In genomic region chr1:6246497-6247295, GRCh38 we compare ENCODE assay signal across 1 cellular context.
TF ChIP-seq lines count a peak whose summit lies in the region.

No MANE protein-coding gene starts in this region.

TF ChIP-seq in K562, 482 proteins besides CTCF, POLR2A, EP300 and RAD21 (continued from another document and continues in another):
- no peak for TF ChIP-seq POLR2G (IDR thresholded peaks at IDR 0.05; ENCODE audit: low read depth, low read length)
- no peak for TF ChIP-seq ZSCAN29 (IDR thresholded peaks at IDR 0.05)
- TF ChIP-seq ZNF780A (CRISPR knock-in tag; IDR thresholded peaks at IDR 0.05): no peak
- no peak for TF ChIP-seq USF2 (CRISPR knock-in tag; IDR thresholded peaks at IDR 0.05)
- no peak for TF ChIP-seq NR2C1 (IDR thresholded peaks at IDR 0.05)
- no peak for TF ChIP-seq NR2C1 (tag; IDR thresholded peaks at IDR 0.05)
- TF ChIP-seq SREBF1 (IDR thresholded peaks at IDR 0.05; ENCODE audit: borderline replicate concordance, low read depth, low read length): no peak
- peak; percentile 82; the same call in 1 of the 2 replicates for TF ChIP-seq ZBTB7A (IDR thresholded peaks at IDR 0.05; ENCODE audit: borderline replicate concordance, control insufficient read depth, low read depth, low read length)
- no peak for TF ChIP-seq KDM5B (IDR thresholded peaks at IDR 0.05; ENCODE audit: insufficient replicate concordance, low read depth, low read length)
- TF ChIP-seq MYBL2 (IDR thresholded peaks at IDR 0.05; ENCODE audit: low read depth): no peak
- no peak for TF ChIP-seq MYBL2 (CRISPR knock-in tag; IDR thresholded peaks at IDR 0.05; ENCODE audit: borderline replicate concordance)
- TF ChIP-seq KDM4B (IDR thresholded peaks at IDR 0.05; ENCODE audit: borderline replicate concordance in 2 of 2, low read depth in 1 of 2): no peak
- peak; percentile 65; the same call in 1 of the 2 replicates for TF ChIP-seq ETV5 (CRISPR knock-in tag; IDR thresholded peaks at IDR 0.05; ENCODE audit: low read depth)
- TF ChIP-seq GMEB1 (CRISPR knock-in tag; IDR thresholded peaks at IDR 0.05): no peak
- peak; percentile 94 for TF ChIP-seq CC2D1A (IDR thresholded peaks at IDR 0.05)
- TF ChIP-seq ZNF263 (CRISPR knock-in tag; IDR thresholded peaks at IDR 0.05; ENCODE audit: borderline replicate concordance): no peak
- peak; percentile 51 for TF ChIP-seq CTCFL (IDR thresholded peaks at IDR 0.05; ENCODE audit: borderline replicate concordance, insufficient read depth, low read depth, low read length, poor library complexity, severe bottlenecking)
- TF ChIP-seq ELF4 (CRISPR knock-in tag; IDR thresholded peaks at IDR 0.05): no peak
- peak; percentile 90 for TF ChIP-seq ZNF740 (CRISPR knock-in tag; IDR thresholded peaks at IDR 0.05)
- no peak for TF ChIP-seq ZNF740 (tag; IDR thresholded peaks at IDR 0.05)
- no peak for TF ChIP-seq BCOR (IDR thresholded peaks at IDR 0.05)
- no peak for TF ChIP-seq SMAD3 (CRISPR knock-in tag; conservative IDR thresholded peaks at IDR 0.05)
- TF ChIP-seq NR4A1 (CRISPR knock-in tag; IDR thresholded peaks at IDR 0.05): no peak
- TF ChIP-seq NR4A1 (tag; IDR thresholded peaks at IDR 0.05): no peak
- peak; percentile 26; the same call in 1 of the 2 replicates for TF ChIP-seq CTBP1 (IDR thresholded peaks at IDR 0.05; ENCODE audit: borderline replicate concordance)
- TF ChIP-seq GATAD2A (IDR thresholded peaks at IDR 0.05): no peak
- peak; percentile 32; the same call in 1 of the 2 replicates for TF ChIP-seq NFIC (IDR thresholded peaks at IDR 0.05)
- no peak for TF ChIP-seq SIN3B (IDR thresholded peaks at IDR 0.05; ENCODE audit: low read depth)
- TF ChIP-seq MAX (CRISPR knock-in tag; IDR thresholded peaks at IDR 0.05): 0 out of 2 replicates have a peak, but pooled peaks have one; percentile 0
- TF ChIP-seq PKNOX1 (IDR thresholded peaks at IDR 0.05): no peak
- no peak for TF ChIP-seq ARID1B (IDR thresholded peaks at IDR 0.05)
- no peak for TF ChIP-seq SMAD2 (IDR thresholded peaks at IDR 0.05; ENCODE audit: low read depth, low read length)
- TF ChIP-seq CHAMP1 (IDR thresholded peaks at IDR 0.05): no peak
- no peak for TF ChIP-seq ZNF175 (CRISPR knock-in tag; IDR thresholded peaks at IDR 0.05; ENCODE audit: low read depth)
- TF ChIP-seq ARID2 (IDR thresholded peaks at IDR 0.05): peak; percentile 95
- TF ChIP-seq HSF4 (CRISPR knock-in tag; IDR thresholded peaks at IDR 0.05; ENCODE audit: borderline replicate concordance): no peak
- no peak for TF ChIP-seq AFF4 (CRISPR knock-in tag; IDR thresholded peaks at IDR 0.05)
- TF ChIP-seq ATF4 (CRISPR knock-in tag; IDR thresholded peaks at IDR 0.05): no peak
- TF ChIP-seq ATF1 (CRISPR knock-in tag; IDR thresholded peaks at IDR 0.05): no peak
- no peak for TF ChIP-seq ATF1 (tag; IDR thresholded peaks at IDR 0.05)
- peak; percentile 33; the same call in 1 of the 2 replicates for TF ChIP-seq TFAP4 (CRISPR knock-in tag; IDR thresholded peaks at IDR 0.05; ENCODE audit: borderline replicate concordance)
- TF ChIP-seq ZNF511 (CRISPR knock-in tag; IDR thresholded peaks at IDR 0.05): peak; percentile 49; the same call in 1 of the 2 replicates
- peak in 1 of 3 experiments; percentile 58 for TF ChIP-seq YY1 (IDR thresholded peaks at IDR 0.05; ENCODE audit: borderline replicate concordance in 1 of 3, control insufficient read depth in 1 of 3, extremely low read depth in 1 of 3, insufficient read depth in 3 of 3, insufficient read length in 1 of 3, insufficient replicate concordance in 2 of 3, low read depth in 1 of 3, low read length in 2 of 3)
- TF ChIP-seq YBX1 (IDR thresholded peaks at IDR 0.05): no peak
- no peak for TF ChIP-seq SAFB (IDR thresholded peaks at IDR 0.05; ENCODE audit: borderline replicate concordance, low read depth, low read length)
- no peak for TF ChIP-seq CBFB (CRISPR knock-in tag; IDR thresholded peaks at IDR 0.05)
